In genomic region chr1:208207388-208208131, GRCh38 we compare ENCODE assay signal across 10 cellular contexts. TPM values are rescaled to one million over a fixed set of nuclear protein-coding genes. Genes with fewer than 3 reads are reported as not detected.
DNase-seq lines count a peak whose midpoint lies in the region; ATAC-seq, FAIRE-seq and TF ChIP-seq lines count a peak whose summit lies in the region.
"Had no signal": no experiment of that assay in that cellular context is flagged by ENCODE, and none has a peak within 500 bp of the region (broad histone marks: within the 10 kb centered on the region; RNA-seq: fewer than 3 reads in every experiment).

No MANE protein-coding gene starts in this region.

- H3K36me3 ChIP-seq in keratinocyte (ENCODE audit: control insufficient read depth in 2 of 2, extremely low read depth in 1 of 2, insufficient read depth in 2 of 2, low read length in 2 of 2) = peaks cover 1 to 22% of the 10 kb centered on the region in 2 experiments
- H3K36me3 ChIP-seq in upper lobe of right lung = peaks cover 36% of the 10 kb centered on the region

- H3K4me2 ChIP-seq in keratinocyte (ENCODE audit: control insufficient read depth, extremely low read depth, insufficient read depth, low read depth, low read length) = peak overlapping the region; percentile 76

- peaks cover 3% of the 10 kb centered on the region for H3K9me1 ChIP-seq in keratinocyte (ENCODE audit: control insufficient read depth, extremely low read depth, insufficient read depth, low read length)

- H3K4me1 ChIP-seq in keratinocyte (ENCODE audit: control insufficient read depth, extremely low read depth, insufficient read depth, low read length) = peaks cover 59% of the 10 kb centered on the region
- peaks cover 82% of the 10 kb centered on the region for H3K4me1 ChIP-seq in upper lobe of right lung

- peaks cover 8% of the 10 kb centered on the region for H3K79me2 ChIP-seq in keratinocyte (ENCODE audit: control insufficient read depth, insufficient read depth, low read length)

- DNase-seq in DMS53 (lab: John Stamatoyannopoulos, UW) (peak; percentile 29), DMS53 treated with DMSO at 0.1 percent for 48 hours (lab: John Stamatoyannopoulos, UW; ENCODE audit: unreplicated experiment) (no peak), amniotic stem cell (lab: John Stamatoyannopoulos, UW) (peak; percentile 94), keratinocyte (ENCODE audit: low read depth, low spot score) (peak; percentile 90), upper lobe of right lung (peak; percentile 85), erythroblast (lab: John Stamatoyannopoulos, UW) (no peak)
- DNase-seq: activated T-cell treated with anti-CD3 and anti-CD28 coated beads, Interleukin-2, amount 50 U/mL, for 4 hours had no signal

- H4K20me1 ChIP-seq in keratinocyte (ENCODE audit: control insufficient read depth, extremely low read depth, insufficient read depth, low read length) = no peaks in the 10 kb centered on the region

- TF ChIP-seq POLR2A in erythroblast (IDR thresholded peaks at IDR 0.05; ENCODE audit: low read length) = no peak

- peak overlapping the region in 1 of 3 experiments; percentile 34 for H3K4me3 ChIP-seq in keratinocyte (ENCODE audit: control insufficient read depth in 2 of 3, extremely low read depth in 1 of 3, insufficient read depth in 2 of 3, low read depth in 1 of 3, low read length in 3 of 3)
- H3K4me3 ChIP-seq in upper lobe of right lung = no peak overlapping the region

- TF ChIP-seq CTCF in keratinocyte (optimal IDR thresholded peaks at IDR 0.05 in 1 of 3, IDR thresholded peaks at IDR 0.05 in 1 of 3, conservative IDR thresholded peaks at IDR 0.05 in 1 of 3; ENCODE audit: extremely low read depth in 1 of 3, insufficient read depth in 2 of 3, low read length in 3 of 3) = no peak
- no peak for TF ChIP-seq CTCF in upper lobe of right lung (IDR thresholded peaks at IDR 0.05)

- peak; percentile 87 for ATAC-seq in upper lobe of right lung
- ATAC-seq in HG03097 (IDR thresholded peaks at IDR 0.05; ENCODE audit: low FRiP score, unreplicated experiment) = no peak
- no peak for ATAC-seq in GM21619 (IDR thresholded peaks at IDR 0.05; ENCODE audit: unreplicated experiment)
- ATAC-seq: activated T-cell treated with anti-CD3 and anti-CD28 coated beads, Interleukin-2, amount 50 U/mL, for 4 hours had no signal

- dilution Hi-C loops in keratinocyte (cut with MboI; ENCODE audit: extremely low pct_ligation_motif_present, low sequenced_read_pairs) = no loop called here

- intact Hi-C loops in upper lobe of right lung (cut with DNase I) = no loop called here

- peak; percentile 98 for FAIRE-seq in keratinocyte (lab: Jason Lieb, UNC)

- no peaks in the 10 kb centered on the region for H3K9me3 ChIP-seq in keratinocyte (ENCODE audit: control insufficient read depth, low read depth, low read length)
- H3K9me3 ChIP-seq in upper lobe of right lung = no peaks in the 10 kb centered on the region

- H3K27me3 ChIP-seq in keratinocyte (ENCODE audit: control insufficient read depth, extremely low read depth, insufficient read depth, low read length) = no peaks in the 10 kb centered on the region
- H3K27me3 ChIP-seq in upper lobe of right lung = no peaks in the 10 kb centered on the region

- H3K27ac ChIP-seq in keratinocyte (ENCODE audit: control insufficient read depth, insufficient read depth, low read length) = peak overlapping the region; percentile 68
- H3K27ac ChIP-seq in upper lobe of right lung = peak overlapping the region; percentile 77
- H3K27ac ChIP-seq: 22Rv1 had no signal

- peak overlapping the region; percentile 8 for H3K9ac ChIP-seq in keratinocyte (ENCODE audit: control insufficient read depth, extremely low read depth, insufficient read depth, low read length)

- H2AFZ ChIP-seq in keratinocyte (ENCODE audit: control insufficient read depth, low read length) = no peak overlapping the region

RNA-seq across cellular contexts. Expression of gene PLXNA2, which starts 36.6 kb away (rescaled TPM):
- 4.6 to 10.4 TPM (median 6.7 TPM) in 3 replicates for polyA plus RNA-seq in keratinocyte
- 12.3 TPM for polyA plus RNA-seq in keratinocyte (2011; ENCODE audit: low read depth)
- polyA plus RNA-seq in keratinocyte (2011; cell fraction: cytosol; rRNA removed) = 2.3 and 2.4 TPM in 2 replicates
- polyA plus RNA-seq in keratinocyte (2011; cell fraction: nucleus; rRNA removed) = 26.3 and 30.3 TPM in 2 replicates
- polyA plus RNA-seq in keratinocyte (2012; ENCODE audit: low replicate concordance) = 10.5 and 12.6 TPM in 2 replicates
- 23.0 to 62.6 TPM (median 25.4 TPM) in 3 replicates for polyA minus RNA-seq in keratinocyte
- 5.6 TPM for polyA minus RNA-seq in keratinocyte (2011; cell fraction: cytosol; rRNA and poly(A)+ RNA removed)
- 34.4 and 46.8 TPM in 2 replicates for polyA minus RNA-seq in keratinocyte (2011; cell fraction: nucleus; rRNA and poly(A)+ RNA removed)
- total RNA-seq in upper lobe of right lung = 98.5 TPM

Comparison
In these comparisons a context has a peak if more than half of its experiments do, and no peak if none do; other contexts are left out.
1. DNase-seq: peak in DMS53 (single experiment), amniotic stem cell (single experiment), keratinocyte (single experiment) and upper lobe of right lung (single experiment); none in DMS53 treated with DMSO at 0.1 percent for 48 hours (single experiment) and erythroblast (0 of 2).